ENCODE assay signal across 8 cellular contexts in genomic region chr17:50950002-50950877, GRCh38.
DNase-seq lines count a peak whose midpoint lies in the region; ATAC-seq and TF ChIP-seq lines count a peak whose summit lies in the region.

No MANE protein-coding gene starts in this region.

- H3K4me3 ChIP-seq in NT2/D1 (ENCODE audit: insufficient read length, low read depth) (peak overlapping the region; percentile 3), epithelial cell of proximal tubule (ENCODE audit: low read depth, low read length) (peak overlapping the region; percentile 1), mucosa of rectum (ENCODE audit: low read length in 2 of 2) (peak overlapping the region; percentile 1 to 52)

- no peaks in the 10 kb centered on the region for H3K9me3 ChIP-seq in NT2/D1 (ENCODE audit: insufficient read depth, low read length)
- no peaks in the 10 kb centered on the region for H3K9me3 ChIP-seq in mucosa of rectum (ENCODE audit: control insufficient read depth in 2 of 2, low read length in 2 of 2)

- H3K9ac ChIP-seq in NT2/D1 (ENCODE audit: insufficient read length, low read depth) (peak overlapping the region; percentile 46), mucosa of rectum (ENCODE audit: low read depth in 1 of 2, low read length in 2 of 2) (peak overlapping the region; percentile 66 to 72)

- no peaks in the 10 kb centered on the region for H3K36me3 ChIP-seq in NT2/D1 (ENCODE audit: insufficient read depth, insufficient read length, low read length)
- H3K36me3 ChIP-seq in mucosa of rectum (ENCODE audit: control insufficient read depth in 2 of 2, insufficient read depth in 2 of 2, low read length in 2 of 2), result no peaks in the 10 kb centered on the region

- peak; percentile 81 for TF ChIP-seq CTCF in epithelial cell of proximal tubule (conservative IDR thresholded peaks at IDR 0.05; ENCODE audit: low read depth, low read length)

- peak; percentile 61 for ATAC-seq in HG03432 (IDR thresholded peaks at IDR 0.05; ENCODE audit: unreplicated experiment)
- ATAC-seq in stimulated activated naive CD8-positive, alpha-beta T cell treated with anti-CD3 and anti-CD28 coated beads, Interleukin-15, Interleukin-2, amounts not matched to agents 100 U/mL and 50 U/mL, for 24 hours, result peak; percentile 79
- no peak for ATAC-seq in HG03457 (IDR thresholded peaks at IDR 0.05; ENCODE audit: unreplicated experiment)

- H3K27me3 ChIP-seq in NT2/D1 (ENCODE audit: insufficient read depth, insufficient read length) (peaks cover 31% of the 10 kb centered on the region), mucosa of rectum (ENCODE audit: control insufficient read depth in 2 of 2, insufficient read depth in 2 of 2, low read length in 2 of 2) (no peaks in the 10 kb centered on the region)

- DNase-seq in DMS53 treated with DMSO at 0.1 percent for 48 hours (lab: John Stamatoyannopoulos, UW; ENCODE audit: unreplicated experiment), result peak; percentile 38
- DNase-seq in NT2/D1 (ENCODE audit: low read depth, low spot score), result peak; percentile 32
- DNase-seq in activated T-cell treated with anti-CD3 and anti-CD28 coated beads for 24 hours (ENCODE audit: low read depth), result peak; percentile 23
- peak; percentile 63 for DNase-seq in epithelial cell of proximal tubule (ENCODE audit: low read depth)
- peak; percentile 73 for DNase-seq in stimulated activated naive CD8-positive, alpha-beta T cell treated with anti-CD3 and anti-CD28 coated beads, Interleukin-15, Interleukin-2, amounts not matched to agents 100 U/mL and 50 U/mL, for 24 hours

- H3K4me1 ChIP-seq in NT2/D1 (ENCODE audit: insufficient read depth, insufficient read length) (peaks cover 33% of the 10 kb centered on the region), mucosa of rectum (ENCODE audit: control insufficient read depth in 2 of 2, insufficient read depth in 2 of 2, low read length in 2 of 2) (peaks cover 50 to 64% of the 10 kb centered on the region in 2 donors)

- peak overlapping the region; percentile 93 to 97 for H3K27ac ChIP-seq in mucosa of rectum (ENCODE audit: low read depth in 2 of 2, low read length in 2 of 2)

Comparison
In these comparisons a context has a peak if more than half of its experiments do, and no peak if none do; other contexts are left out.
1. DNase-seq: peak in every context shown above with its lines; median percentile 73 in stimulated activated naive CD8-positive, alpha-beta T cell treated with anti-CD3 and anti-CD28 coated beads, Interleukin-15, Interleukin-2, amounts not matched to agents 100 U/mL and 50 U/mL, for 24 hours; 63 in epithelial cell of proximal tubule; 38 in DMS53 treated with DMSO at 0.1 percent for 48 hours; 32 in NT2/D1; 23 in activated T-cell treated with anti-CD3 and anti-CD28 coated beads for 24 hours.